1 cellular context compared by ENCODE assay signal in genomic region chr11:44884056-44884455, GRCh38.
TF ChIP-seq lines count a peak whose summit lies in the region.

No MANE protein-coding gene starts in this region.

TF ChIP-seq in H1, 55 proteins besides CTCF, POLR2A, EP300 and RAD21 (continued from another document):
- TF ChIP-seq SP2 (IDR thresholded peaks at IDR 0.05; ENCODE audit: low read length) (no peak), ASH2L (IDR thresholded peaks at IDR 0.05; ENCODE audit: low read length) (no peak)
